ENCODE assay signal across 22 cellular contexts in genomic region chr16:86932130-86932982, GRCh38.
DNase-seq lines count a peak whose midpoint lies in the region; ATAC-seq, FAIRE-seq and TF ChIP-seq lines count a peak whose summit lies in the region.
"Had no signal": no experiment of that assay in that cellular context is flagged by ENCODE, and none has a peak within 500 bp of the region (broad histone marks: within the 10 kb centered on the region; RNA-seq: fewer than 3 reads in every experiment).

No MANE protein-coding gene starts in this region.

- H3K4me1 ChIP-seq in heart right ventricle (peaks cover 7 to 40% (median 30%) of the 10 kb centered on the region in 9 donors), adipocyte (ENCODE audit: control insufficient read depth, insufficient read depth, low read length) (peaks cover 23% of the 10 kb centered on the region), gastroesophageal sphincter (peaks cover 0 to 38% (median 9%) of the 10 kb centered on the region in 3 donors)
- H3K4me1 ChIP-seq: prostate gland, thyroid gland had no signal

- peak overlapping the region in 7 of 10 donors; percentile 55 to 79 (median 64) for H3K27ac ChIP-seq in heart right ventricle
- peak overlapping the region in 3 of 4 donors; percentile 42 to 66 (median 64) for H3K27ac ChIP-seq in gastroesophageal sphincter
- H3K27ac ChIP-seq: gastrocnemius medialis, neutrophil, prostate gland had no signal

- TF ChIP-seq CTCF in heart right ventricle (IDR thresholded peaks at IDR 0.05): no peak
- no peak for TF ChIP-seq CTCF in gastroesophageal sphincter (IDR thresholded peaks at IDR 0.05)

- DNase-seq in heart right ventricle: no peak
- no peak for DNase-seq in left cardiac atrium
- no peak for DNase-seq in adipocyte (ENCODE audit: low read depth)
- DNase-seq in urothelium cell line (ENCODE audit: low spot score): no peak
- DNase-seq: activated CD4-positive, alpha-beta T cell treated with anti-CD3 and anti-CD28 coated beads, Interleukin-2, amount 10 ng/mL, durations not matched to agents 7 days and 5 days; activated naive CD4-positive, alpha-beta T cell treated with anti-CD3 and anti-CD28 coated beads for 36 hours; activated T-cell treated with anti-CD3 and anti-CD28 coated beads, Interleukin-2, amount 50 U/mL, for 24 hours; caudate nucleus; endodermal cell; esophagus squamous epithelium; gastrocnemius medialis; hippocampal formation; T1000; WERI-Rb-1 had no signal

- H3K9me3 ChIP-seq in heart right ventricle (no peaks in the 10 kb centered on the region), adipocyte (ENCODE audit: control insufficient read depth, low read length) (peaks cover 15% of the 10 kb centered on the region), gastroesophageal sphincter (no peaks in the 10 kb centered on the region)
- H3K9me3 ChIP-seq: esophagus squamous epithelium, gastrocnemius medialis, neutrophil, prostate gland, thyroid gland had no signal

- FAIRE-seq in urothelium cell line (lab: Jason Lieb, UNC): peak; percentile 99

- TF ChIP-seq POLR2A in gastroesophageal sphincter (IDR thresholded peaks at IDR 0.05): no peak

- no peak overlapping the region for H3K9ac ChIP-seq in adipocyte (ENCODE audit: low read length)

- intact Hi-C loops in heart right ventricle (cut with DNase I): loop anchor here in 1 of 10 donors (10.0 kb wide), 1 partner anchor 122 kb away; no protein-coding TSS in a partner anchor
- intact Hi-C loops in left cardiac atrium (cut with DNase I): loop anchor here in 1 of 2 donors (5.0 kb wide), 1 partner anchor 50 kb away; no protein-coding TSS in a partner anchor

- 92 to 94% methylated on average over 8 of the region's 8 CpGs for WGBS in heart right ventricle, 2 donors
- WGBS in gastroesophageal sphincter (ENCODE audit: low coverage in 1 of 2), 2 donors: 87 to 91% methylated on average over 8 of the region's 8 CpGs

- H3K4me3 ChIP-seq in heart right ventricle (peak overlapping the region in 3 of 10 donors; percentile 9 to 28 (median 17)), adipocyte (ENCODE audit: low read length) (peak overlapping the region; percentile 43), gastroesophageal sphincter (peak overlapping the region in 1 of 2 donors; percentile 28)
- H3K4me3 ChIP-seq: prostate gland, thyroid gland had no signal

- no peak for TF ChIP-seq EP300 in gastroesophageal sphincter (IDR thresholded peaks at IDR 0.05)

- ATAC-seq in heart right ventricle (no peak), left cardiac atrium (no peak), gastroesophageal sphincter (no peak), HG03039 (IDR thresholded peaks at IDR 0.05; ENCODE audit: unreplicated experiment) (no peak), HG03378 (IDR thresholded peaks at IDR 0.05; ENCODE audit: unreplicated experiment) (no peak), GM21619 (IDR thresholded peaks at IDR 0.05; ENCODE audit: unreplicated experiment) (no peak)
- ATAC-seq: HCT116 had no signal

- H3K36me3 ChIP-seq in heart right ventricle (no peaks in the 10 kb centered on the region), adipocyte (ENCODE audit: control insufficient read depth, insufficient read depth, low read length, severe bottlenecking) (no peaks in the 10 kb centered on the region), gastroesophageal sphincter (no peaks in the 10 kb centered on the region)
- H3K36me3 ChIP-seq: esophagus squamous epithelium, gastrocnemius medialis, neutrophil, prostate gland, thyroid gland, WERI-Rb-1 had no signal

- H3K27me3 ChIP-seq in heart right ventricle (peaks cover 0 to 28% (median 2%) of the 10 kb centered on the region in 7 donors), adipocyte (replicated peaks; ENCODE audit: control insufficient read depth, insufficient read depth, low read length) (peaks cover 20% of the 10 kb centered on the region), gastroesophageal sphincter (peaks cover 62% of the 10 kb centered on the region)
- H3K27me3 ChIP-seq: thyroid gland had no signal
